Comparison of ENCODE assay signal across 30 cellular contexts in genomic region chr7:1437155-1437880, GRCh38.
"Had no signal": no experiment of that assay in that cellular context is flagged by ENCODE, and none has a peak within 500 bp of the region (broad histone marks: within the 10 kb centered on the region; RNA-seq: fewer than 3 reads in every experiment).

No MANE protein-coding gene starts in this region.

- H3K27ac ChIP-seq: brain microvascular endothelial cell, coronary artery, epithelial cell of prostate, WERI-Rb-1 had no signal

- H3K36me3 ChIP-seq: WERI-Rb-1 had no signal

- FAIRE-seq: astrocyte, bronchial epithelial cell, endothelial cell of umbilical vein, frontal cortex had no signal

- ATAC-seq: activated CD4-positive, CD25-positive, alpha-beta regulatory T cell treated with anti-CD3 and anti-CD28 coated beads, Interleukin-2, amount 50 U/mL, for 24 hours; activated CD8-positive, alpha-beta T cell treated with anti-CD3 and anti-CD28 coated beads for 36 hours; activated T-cell treated with anti-CD3 and anti-CD28 coated beads, Interleukin-2, amount 50 U/mL, for 4 hours; activated T-helper 17 cell treated with anti-CD3 and anti-CD28 coated beads, Interleukin-2, amount 50 U/mL, for 72 hours; effector memory CD8-positive, alpha-beta T cell; esophagus mucosa; T-helper 17 cell had no signal

- DNase-seq: activated B cell treated with CpG ODN at 0.5 μM for 24 hours; activated CD4-positive, alpha-beta T cell treated with anti-CD3 and anti-CD28 coated beads for 48 hours; activated CD4-positive, alpha-beta T cell treated with anti-CD3 and anti-CD28 coated beads, Interleukin-2, amount 50 U/mL, for 1 hour; activated CD4-positive, alpha-beta T cell treated with anti-CD3 and anti-CD28 coated beads, Interleukin-2, amount 50 U/mL, for 48 hours; activated CD8-positive, alpha-beta memory T cell treated with anti-CD3 and anti-CD28 coated beads for 24 hours; activated CD8-positive, alpha-beta T cell treated with anti-CD3 and anti-CD28 coated beads for 36 hours; activated effector memory CD4-positive, alpha-beta T cell treated with Interleukin-2 at 50 U/mL for 16 hours; activated gamma-delta T cell treated with Interleukin-2 at 50 U/mL for 16 hours; activated naive CD4-positive, alpha-beta T cell treated with anti-CD3 and anti-CD28 coated beads, Interleukin-2, amount 50 U/mL, for 16 hours; activated naive CD4-positive, alpha-beta T cell treated with Interleukin-2 at 50 U/mL for 16 hours; activated T-cell treated with anti-CD3 and anti-CD28 coated beads, Interleukin-2, amount 50 U/mL, for 4 hours; amniotic stem cell; anterior cingulate cortex; brain microvascular endothelial cell; effector CD4-positive, alpha-beta T cell; effector memory CD8-positive, alpha-beta T cell; foreskin fibroblast; head of caudate nucleus; T-helper 17 cell; T1000; WERI-Rb-1 had no signal

- H3K27me3 ChIP-seq: brain microvascular endothelial cell had no signal

- H3K4me3 ChIP-seq: coronary artery had no signal
